17 cellular contexts compared by ENCODE assay signal in genomic region chr1:84851839-84852238, GRCh38. TPM values are rescaled to one million over a fixed set of nuclear protein-coding genes. Genes with fewer than 3 reads are reported as not detected.
DNase-seq lines count a peak whose midpoint lies in the region; ATAC-seq, FAIRE-seq and TF ChIP-seq lines count a peak whose summit lies in the region.
"Had no signal": no experiment of that assay in that cellular context is flagged by ENCODE, and none has a peak within 500 bp of the region (broad histone marks: within the 10 kb centered on the region; RNA-seq: fewer than 3 reads in every experiment).

No MANE protein-coding gene starts in this region.

- no peaks in the 10 kb centered on the region for H3K9me3 ChIP-seq in left lung
- H3K9me3 ChIP-seq: adrenal gland, pancreas, stomach had no signal

- TF ChIP-seq RAD21 in Ishikawa (IDR thresholded peaks at IDR 0.05; ENCODE audit: low read depth): no peak

- TF ChIP-seq CTCF in bronchial epithelial cell (IDR thresholded peaks at IDR 0.05; ENCODE audit: insufficient read depth, low read length, severe bottlenecking) (no peak), left lung (IDR thresholded peaks at IDR 0.05) (no peak), D721Med (IDR thresholded peaks at IDR 0.05; ENCODE audit: insufficient read depth, missing control alignments) (no peak)

- intact Hi-C loops in left lung (cut with DNase I): no loop called here

- H3K27ac ChIP-seq in left lung: no peak overlapping the region
- H3K27ac ChIP-seq: adrenal gland, pancreas, stomach had no signal

- peak; percentile 92 for DNase-seq in AG20443 (ENCODE audit: low spot score)
- DNase-seq in bronchial epithelial cell (ENCODE audit: low read depth): peak; percentile 92
- no peak for DNase-seq in left lung
- no peak for DNase-seq in activated CD8-positive, alpha-beta memory T cell treated with anti-CD3 and anti-CD28 coated beads for 24 hours
- no peak for DNase-seq in D721Med (ENCODE audit: insufficient read length, low spot score)
- no peak for DNase-seq in NCI-H146 treated with DMSO at 0.1 percent for 48 hours (lab: John Stamatoyannopoulos, UW; ENCODE audit: unreplicated experiment)
- DNase-seq: adrenal gland; CD4-positive, alpha-beta T cell; NCI-H1694; pancreas; stimulated activated CD4-positive, alpha-beta T cell treated with anti-CD3 and anti-CD28 coated beads, Interleukin-2, amount 100 ng/mL, for 48 hours; stomach had no signal

- ATAC-seq in left lung (peak; percentile 41), HG02623 (IDR thresholded peaks at IDR 0.05; ENCODE audit: unreplicated experiment) (no peak)
- ATAC-seq: left lobe of liver had no signal

- no peak for FAIRE-seq in bronchial epithelial cell (lab: Jason Lieb, UNC)
- no peak for FAIRE-seq in D721Med (lab: Jason Lieb, UNC)
- FAIRE-seq: endothelial cell of umbilical vein, pancreas had no signal

- no peak for TF ChIP-seq EP300 in Ishikawa (IDR thresholded peaks at IDR 0.05; ENCODE audit: borderline replicate concordance)

- H3K27me3 ChIP-seq in bronchial epithelial cell (ENCODE audit: control insufficient read depth, insufficient read depth, low read length) (no peaks in the 10 kb centered on the region), left lung (no peaks in the 10 kb centered on the region)
- H3K27me3 ChIP-seq: adrenal gland, pancreas, stomach had no signal

- peaks cover 11 to 15% of the 10 kb centered on the region in 2 donors for H3K4me1 ChIP-seq in left lung

- H3K4me3 ChIP-seq in bronchial epithelial cell (ENCODE audit: low read depth, low read length) (no peak overlapping the region), left lung (no peak overlapping the region)
- H3K4me3 ChIP-seq: adrenal gland, pancreas, stomach had no signal

- H3K36me3 ChIP-seq in bronchial epithelial cell (ENCODE audit: control insufficient read depth, insufficient read depth, low read length): no peaks in the 10 kb centered on the region
- H3K36me3 ChIP-seq in left lung: no peaks in the 10 kb centered on the region
- H3K36me3 ChIP-seq: adrenal gland, pancreas, stomach had no signal

TF ChIP-seq in Ishikawa, 13 proteins besides CTCF, POLR2A, EP300 and RAD21:
- TF ChIP-seq USF1 (IDR thresholded peaks at IDR 0.05) (no peak), REST (IDR thresholded peaks at IDR 0.05; ENCODE audit: low read depth) (no peak), CEBPB (IDR thresholded peaks at IDR 0.05) (peak; percentile 36; the same call in 1 of the 2 replicates), ZBTB7A (IDR thresholded peaks at IDR 0.05; ENCODE audit: low read depth) (no peak)

RNA-seq across cellular contexts. Expression of gene LPAR3, which starts 41.2 kb away (rescaled TPM):
- total RNA-seq in bronchial epithelial cell (37.1 and 104 TPM in 2 replicates), left lung (1 to 10 TPM in 1 of 2 donors, under 1 TPM in 1; 0.32 to 2.7 TPM)
- total RNA-seq: endothelial cell of umbilical vein, HT-29 had no signal

Comparison
In these comparisons a context has a peak if more than half of its experiments do, and no peak if none do; other contexts are left out.
1. DNase-seq: peak in AG20443 (single experiment) and bronchial epithelial cell (single experiment); none in left lung (0 of 2), activated CD8-positive, alpha-beta memory T cell treated with anti-CD3 and anti-CD28 coated beads for 24 hours (single experiment), D721Med (single experiment) and NCI-H146 treated with DMSO at 0.1 percent for 48 hours (single experiment).
2. RNA of gene LPAR3, which starts 41.2 kb away (total RNA-seq): 37.1 to 104 TPM in bronchial epithelial cell; 0.32 to 2.7 TPM in left lung; every median in the first group is over 10 times any median in the second.